In genomic region chr3:140023616-140024530, GRCh38 we compare ENCODE assay signal across 15 cellular contexts.
DNase-seq lines count a peak whose midpoint lies in the region; ATAC-seq and TF ChIP-seq lines count a peak whose summit lies in the region.
"Had no signal": no experiment of that assay in that cellular context is flagged by ENCODE, and none has a peak within 500 bp of the region (broad histone marks: within the 10 kb centered on the region; RNA-seq: fewer than 3 reads in every experiment).

No MANE protein-coding gene starts in this region.

- no peaks in the 10 kb centered on the region for H3F3A ChIP-seq in GM23248 (ENCODE audit: insufficient read depth)

- H3K27me3 ChIP-seq in GM23248 (replicated peaks; ENCODE audit: insufficient read depth) (no peaks in the 10 kb centered on the region), right cardiac atrium (ENCODE audit: control insufficient read depth, insufficient read depth) (no peaks in the 10 kb centered on the region)

- H3K4me1 Mint-ChIP-seq in stimulated activated memory B cell treated with anti-CD40 and anti-IgM and Interleukin-4, amounts not matched to agents 10 μg/mL and 1 μg/mL and 100 μg/mL, for 72 hours, result no peaks in the 10 kb centered on the region
- H3K4me1 Mint-ChIP-seq: naive thymus-derived CD4-positive, alpha-beta T cell; T-helper 17 cell had no signal

- peak; percentile 20 for DNase-seq in GM23248
- DNase-seq in amygdala (lab: John Stamatoyannopoulos, UW), result peak in 46 of 56 donors; percentile 12 to 84 (median 54)
- DNase-seq in right cardiac atrium, result peak; percentile 61 to 84 (median 81)
- no peak for DNase-seq in NOMO-1 treated with dmso at 0.1 percent for 144 hours (lab: John Stamatoyannopoulos, UW; ENCODE audit: unreplicated experiment)
- no peak for DNase-seq in NCI-H1417 (lab: John Stamatoyannopoulos, UW)
- DNase-seq in GDM1 (lab: John Stamatoyannopoulos, UW), result no peak
- DNase-seq in foreskin fibroblast, result no peak
- DNase-seq: activated CD8-positive, alpha-beta T cell treated with anti-CD3 and anti-CD28 coated beads, Interleukin-2, amount 10 ng/mL, durations not matched to agents 7 days and 5 days; KG1; naive thymus-derived CD4-positive, alpha-beta T cell; stimulated activated naive CD8-positive, alpha-beta T cell treated with anti-CD3 and anti-CD28 coated beads, Interleukin-15, Interleukin-2, amounts not matched to agents 100 U/mL and 50 U/mL, for 24 hours; T-helper 17 cell had no signal

- no peaks in the 10 kb centered on the region for H3K9me2 ChIP-seq in GM23248 (ENCODE audit: insufficient read depth)

- no peak overlapping the region for H2AFZ ChIP-seq in GM23248

- H3K4me2 ChIP-seq in GM23248 (ENCODE audit: unreplicated experiment), result no peak overlapping the region

- H3K9me3 Mint-ChIP-seq in stimulated activated memory B cell treated with anti-CD40 and anti-IgM and Interleukin-4, amounts not matched to agents 10 μg/mL and 1 μg/mL and 100 μg/mL, for 72 hours, result no peaks in the 10 kb centered on the region

- H3K79me2 ChIP-seq in GM23248 (ENCODE audit: insufficient read depth), result no peaks in the 10 kb centered on the region

- peak; percentile 69 to 85 for ATAC-seq in right cardiac atrium
- ATAC-seq in stimulated activated memory B cell treated with anti-CD40 and anti-IgM and Interleukin-4, amounts not matched to agents 10 μg/mL and 1 μg/mL and 100 μg/mL, for 72 hours, result peak; percentile 14
- ATAC-seq: activated CD8-positive, alpha-beta T cell treated with anti-CD3 and anti-CD28 coated beads, Interleukin-2, amount 10 ng/mL, durations not matched to agents 7 days and 5 days; HCT116; naive thymus-derived CD4-positive, alpha-beta T cell; stimulated activated naive CD8-positive, alpha-beta T cell treated with anti-CD3 and anti-CD28 coated beads, Interleukin-15, Interleukin-2, amounts not matched to agents 100 U/mL and 50 U/mL, for 24 hours; T-helper 17 cell had no signal

- in situ Hi-C loops in GM23248 (cut with MboI), result no loop called here

- no peaks in the 10 kb centered on the region for H4K20me1 ChIP-seq in GM23248 (ENCODE audit: insufficient read depth)

- H3K4me3 ChIP-seq in GM23248 (no peak overlapping the region), right cardiac atrium (ENCODE audit: low read length) (no peak overlapping the region), foreskin fibroblast (ENCODE audit: low read depth in 1 of 2, low read length in 2 of 2) (no peak overlapping the region)

- no peaks in the 10 kb centered on the region for H3K36me3 Mint-ChIP-seq in stimulated activated memory B cell treated with anti-CD40 and anti-IgM and Interleukin-4, amounts not matched to agents 10 μg/mL and 1 μg/mL and 100 μg/mL, for 72 hours
- H3K36me3 Mint-ChIP-seq: activated naive CD8-positive, alpha-beta T cell; naive thymus-derived CD4-positive, alpha-beta T cell had no signal

- intact Hi-C loops in right cardiac atrium (cut with DNase I), result no loop called here

- no peak for TF ChIP-seq CTCF in foreskin fibroblast (IDR thresholded peaks at IDR 0.05; ENCODE audit: low read depth, low read length)

- no peak overlapping the region for H3K9ac ChIP-seq in GM23248

- no peak overlapping the region for H3K27ac Mint-ChIP-seq in stimulated activated memory B cell treated with anti-CD40 and anti-IgM and Interleukin-4, amounts not matched to agents 10 μg/mL and 1 μg/mL and 100 μg/mL, for 72 hours
- H3K27ac Mint-ChIP-seq: activated CD8-positive, alpha-beta T cell treated with anti-CD3 and anti-CD28 coated beads, Interleukin-2, amount 10 ng/mL, durations not matched to agents 7 days and 5 days; activated naive CD8-positive, alpha-beta T cell; naive thymus-derived CD4-positive, alpha-beta T cell; T-helper 17 cell had no signal

- H3K4me3 Mint-ChIP-seq in stimulated activated memory B cell treated with anti-CD40 and anti-IgM and Interleukin-4, amounts not matched to agents 10 μg/mL and 1 μg/mL and 100 μg/mL, for 72 hours, result no peak overlapping the region
- H3K4me3 Mint-ChIP-seq: activated CD8-positive, alpha-beta T cell treated with anti-CD3 and anti-CD28 coated beads, Interleukin-2, amount 10 ng/mL, durations not matched to agents 7 days and 5 days; activated naive CD8-positive, alpha-beta T cell; naive thymus-derived CD4-positive, alpha-beta T cell; T-helper 17 cell had no signal

- H3K36me3 ChIP-seq in GM23248 (ENCODE audit: low read depth), result no peaks in the 10 kb centered on the region

- H3K27me3 Mint-ChIP-seq in stimulated activated memory B cell treated with anti-CD40 and anti-IgM and Interleukin-4, amounts not matched to agents 10 μg/mL and 1 μg/mL and 100 μg/mL, for 72 hours, result peaks cover 20% of the 10 kb centered on the region

- H3K27ac ChIP-seq in GM23248 (no peak overlapping the region), right cardiac atrium (ENCODE audit: low read length) (no peak overlapping the region)

- H3K4me1 ChIP-seq in GM23248 (ENCODE audit: insufficient read depth), result no peaks in the 10 kb centered on the region
- H3K4me1 ChIP-seq in right cardiac atrium (ENCODE audit: control insufficient read depth, insufficient read depth, low read length), result peaks cover 3% of the 10 kb centered on the region

- 10 to 13% methylated on average over 12 of the region's 12 CpGs for WGBS in GM23248 (ENCODE audit: low coverage in 1 of 2, low lambda C conversion rate in 2 of 2, missing lambda C conversion rate in 2 of 2), 2 experiments
- 57% methylated on average over 12 of the region's 12 CpGs for whole genome bisulfite sequencing in right cardiac atrium

- H3K9me3 ChIP-seq in GM23248 (ENCODE audit: low read depth) (no peaks in the 10 kb centered on the region), right cardiac atrium (ENCODE audit: control insufficient read depth, low read length) (no peaks in the 10 kb centered on the region)

Comparison
In these comparisons a context has a peak if more than half of its experiments do, and no peak if none do; other contexts are left out.
1. DNase-seq: peak in GM23248 (single experiment), amygdala (46 of 56) and right cardiac atrium (3 of 3); none in NOMO-1 treated with dmso at 0.1 percent for 144 hours (single experiment), NCI-H1417 (0 of 3), GDM1 (single experiment) and foreskin fibroblast (0 of 2).